ENCODE assay signal across 6 cellular contexts in the genomic region with DNA sequence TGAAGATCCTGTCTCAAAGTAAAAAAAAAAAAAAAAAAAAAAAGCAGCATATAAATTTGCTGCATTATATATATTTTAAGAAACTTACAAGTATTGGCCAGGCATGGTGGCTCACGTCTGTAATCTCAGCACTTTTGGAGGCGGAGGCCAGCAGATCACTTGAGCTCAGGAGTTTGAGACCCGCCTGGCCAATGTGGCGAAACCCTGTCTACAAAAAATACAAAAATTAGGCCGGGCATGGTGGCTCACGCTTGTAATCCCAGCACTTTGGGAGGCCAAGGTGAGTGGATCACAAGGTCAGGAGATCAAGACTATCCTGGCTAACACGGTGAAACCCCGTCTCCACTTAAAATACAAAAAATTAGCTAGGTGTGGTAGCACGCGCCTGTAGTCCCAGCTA. TPM values are rescaled to one million over a fixed set of nuclear protein-coding genes. Genes with fewer than 3 reads are reported as not detected.
A peak's percentile ranks its signal among the peaks of the same experiment; 100 is the strongest.
DNase-seq lines count a peak whose midpoint lies in the region; ATAC-seq lines count a peak whose summit lies in the region.
"Not testable (repeated sequence)": the region's sequence is repeated elsewhere in the genome, so short reads cannot be mapped to it uniquely, and the experiment has no call there.

No MANE protein-coding gene starts in this region.

- not testable (repeated sequence) for H3K18ac ChIP-seq in neuronal stem cell (ENCODE audit: low read length)

- not testable (repeated sequence) for H4K8ac ChIP-seq in neuronal stem cell (ENCODE audit: low read depth, low read length)

- not testable (repeated sequence) for H3K36me3 ChIP-seq in naive thymus-derived CD4-positive, alpha-beta T cell (ENCODE audit: control insufficient read depth in 2 of 3, insufficient read depth in 3 of 3, low read length in 3 of 3); neuronal stem cell (replicated peaks in 1 of 2; ENCODE audit: control insufficient read depth in 2 of 2, insufficient read depth in 2 of 2, low read length in 2 of 2)

- H2AK5ac ChIP-seq in neuronal stem cell (ENCODE audit: low read depth, low read length): not testable (repeated sequence)

- ATAC-seq in T-cell (replicated peaks in 1 of 4); naive thymus-derived CD4-positive, alpha-beta T cell: not testable (repeated sequence)

- WGBS in neuronal stem cell (ENCODE audit: extremely low coverage in 2 of 2, insufficient read length in 2 of 2, insufficient replicate concordance in 1 of 2), 2 donors: no CpG with 5 or more reads among the region's 10 CpGs

- not testable (repeated sequence) for H3K9ac ChIP-seq in neuronal stem cell (ENCODE audit: low read depth, low read length, poor library complexity)

- H3K9me3 ChIP-seq in naive thymus-derived CD4-positive, alpha-beta T cell (ENCODE audit: control insufficient read depth in 2 of 3, low read length in 3 of 3); neuronal stem cell (replicated peaks in 1 of 2; ENCODE audit: control insufficient read depth in 2 of 2, insufficient read depth in 1 of 2, low read depth in 1 of 2, low read length in 2 of 2): not testable (repeated sequence)

- H3K27ac Mint-ChIP-seq in T-cell: peak overlapping the region; percentile 23 to 39
- H3K27ac Mint-ChIP-seq in activated CD4-positive, alpha-beta memory T cell treated with anti-CD3 and anti-CD28 coated beads for 36 hours: peak overlapping the region; percentile 42
- H3K27ac Mint-ChIP-seq in activated naive CD8-positive, alpha-beta T cell: peak overlapping the region; percentile 22
- H3K27ac Mint-ChIP-seq in naive thymus-derived CD4-positive, alpha-beta T cell: peak overlapping the region in 5 of 9 donors; percentile 31 to 100 (median 87)
- peak overlapping the region; percentile 45 for H3K27ac Mint-ChIP-seq in stimulated activated naive CD8-positive, alpha-beta T cell treated with anti-CD3 and anti-CD28 coated beads, Interleukin-15, Interleukin-2, amounts not matched to agents 100 ng/mL and 50 ng/mL, for 24 hours

- not testable (repeated sequence) for DNase-seq in T-cell; activated CD4-positive, alpha-beta memory T cell treated with anti-CD3 and anti-CD28 coated beads for 36 hours; naive thymus-derived CD4-positive, alpha-beta T cell; neuronal stem cell (ENCODE audit: low spot score)

- not testable (repeated sequence) for H3K9me3 Mint-ChIP-seq in T-cell; activated CD4-positive, alpha-beta memory T cell treated with anti-CD3 and anti-CD28 coated beads for 36 hours; activated naive CD8-positive, alpha-beta T cell (ENCODE audit: low read depth); naive thymus-derived CD4-positive, alpha-beta T cell; stimulated activated naive CD8-positive, alpha-beta T cell treated with anti-CD3 and anti-CD28 coated beads, Interleukin-15, Interleukin-2, amounts not matched to agents 100 ng/mL and 50 ng/mL, for 24 hours

- H3K27me3 Mint-ChIP-seq in T-cell; activated CD4-positive, alpha-beta memory T cell treated with anti-CD3 and anti-CD28 coated beads for 36 hours; activated naive CD8-positive, alpha-beta T cell; naive thymus-derived CD4-positive, alpha-beta T cell; stimulated activated naive CD8-positive, alpha-beta T cell treated with anti-CD3 and anti-CD28 coated beads, Interleukin-15, Interleukin-2, amounts not matched to agents 100 ng/mL and 50 ng/mL, for 24 hours: not testable (repeated sequence)

- H3K4me3 ChIP-seq in naive thymus-derived CD4-positive, alpha-beta T cell (ENCODE audit: low read length); neuronal stem cell (ENCODE audit: low read length in 2 of 2): not testable (repeated sequence)

- not testable (repeated sequence) for H3K27me3 ChIP-seq in naive thymus-derived CD4-positive, alpha-beta T cell (ENCODE audit: control insufficient read depth in 2 of 2, insufficient read depth in 2 of 2, low read length in 2 of 2); neuronal stem cell (ENCODE audit: control insufficient read depth in 3 of 3, insufficient read depth in 3 of 3, low read depth in 1 of 3, low read length in 3 of 3)

- not testable (repeated sequence) for H3K36me3 Mint-ChIP-seq in T-cell; activated CD4-positive, alpha-beta memory T cell treated with anti-CD3 and anti-CD28 coated beads for 36 hours; activated naive CD8-positive, alpha-beta T cell; naive thymus-derived CD4-positive, alpha-beta T cell; stimulated activated naive CD8-positive, alpha-beta T cell treated with anti-CD3 and anti-CD28 coated beads, Interleukin-15, Interleukin-2, amounts not matched to agents 100 ng/mL and 50 ng/mL, for 24 hours (ENCODE audit: low read depth)

- not testable (repeated sequence) for H3K14ac ChIP-seq in neuronal stem cell (ENCODE audit: low read length)

- intact Hi-C loops in activated CD4-positive, alpha-beta memory T cell treated with anti-CD3 and anti-CD28 coated beads for 36 hours (cut with micrococcal nuclease): loop anchor here (5.0 kb wide), 1 partner anchor 1783 kb away; no protein-coding TSS in a partner anchor
- intact Hi-C loops in naive thymus-derived CD4-positive, alpha-beta T cell (cut with micrococcal nuclease): loop anchor here (5.0 to 10.0 kb wide), 9 partner anchors 72 to 1768 kb away; a partner anchor contains a TSS

- not testable (repeated sequence) for H3K4ac ChIP-seq in neuronal stem cell (ENCODE audit: low read length)

- H3K4me1 Mint-ChIP-seq in T-cell: peaks cover 25 to 28% (median 26%) of the 10 kb centered on the region in 3 donors
- peaks cover 29% of the 10 kb centered on the region for H3K4me1 Mint-ChIP-seq in activated CD4-positive, alpha-beta memory T cell treated with anti-CD3 and anti-CD28 coated beads for 36 hours (ENCODE audit: low read depth)
- H3K4me1 Mint-ChIP-seq in activated naive CD8-positive, alpha-beta T cell (ENCODE audit: low read depth): peaks cover 18% of the 10 kb centered on the region
- H3K4me1 Mint-ChIP-seq in naive thymus-derived CD4-positive, alpha-beta T cell: peaks cover 5 to 39% (median 26%) of the 10 kb centered on the region in 7 donors
- H3K4me1 Mint-ChIP-seq in stimulated activated naive CD8-positive, alpha-beta T cell treated with anti-CD3 and anti-CD28 coated beads, Interleukin-15, Interleukin-2, amounts not matched to agents 100 ng/mL and 50 ng/mL, for 24 hours (ENCODE audit: low read depth): peaks cover 32% of the 10 kb centered on the region

- H3K79me1 ChIP-seq in neuronal stem cell (ENCODE audit: low read depth, low read length): not testable (repeated sequence)

- H2BK12ac ChIP-seq in neuronal stem cell (ENCODE audit: low read length): not testable (repeated sequence)

- H4K91ac ChIP-seq in neuronal stem cell (ENCODE audit: low read depth, low read length, poor library complexity): not testable (repeated sequence)

- peak overlapping the region; percentile 13 for H2BK5ac ChIP-seq in neuronal stem cell (ENCODE audit: low read length)

- not testable (repeated sequence) for H3K4me3 Mint-ChIP-seq in T-cell; activated CD4-positive, alpha-beta memory T cell treated with anti-CD3 and anti-CD28 coated beads for 36 hours; activated naive CD8-positive, alpha-beta T cell; stimulated activated naive CD8-positive, alpha-beta T cell treated with anti-CD3 and anti-CD28 coated beads, Interleukin-15, Interleukin-2, amounts not matched to agents 100 ng/mL and 50 ng/mL, for 24 hours
- H3K4me3 Mint-ChIP-seq in naive thymus-derived CD4-positive, alpha-beta T cell: peak overlapping the region in 1 of 10 donors; percentile 26

- CTCF ChIA-PET in T-cell (lab: Charles Lee): not testable (repeated sequence)
- CTCF ChIA-PET in activated CD4-positive, alpha-beta memory T cell treated with anti-CD3 and anti-CD28 coated beads for 36 hours (lab: Charles Lee): interaction anchor here (0.7 kb wide), 1 partner anchor 73 kb away, joined by 5 read pairs; no protein-coding TSS in a partner anchor
- CTCF ChIA-PET in naive thymus-derived CD4-positive, alpha-beta T cell (lab: Charles Lee): interaction anchor here (0.7 kb wide), 1 partner anchor 179 kb away, joined by 5 read pairs; no protein-coding TSS in a partner anchor

- not testable (repeated sequence) for H3K4me2 ChIP-seq in neuronal stem cell (ENCODE audit: insufficient read depth, low read length, poor library complexity, severe bottlenecking)

- not testable (repeated sequence) for H3K27ac ChIP-seq in naive thymus-derived CD4-positive, alpha-beta T cell (ENCODE audit: low read depth, low read length); neuronal stem cell (replicated peaks; ENCODE audit: low read length)

- not testable (repeated sequence) for H2BK120ac ChIP-seq in neuronal stem cell (ENCODE audit: low read depth, low read length)

- H3K4me1 ChIP-seq in naive thymus-derived CD4-positive, alpha-beta T cell (ENCODE audit: control insufficient read depth in 2 of 2, insufficient read depth in 2 of 2, low read length in 2 of 2): peaks cover 9 to 19% of the 10 kb centered on the region in 2 donors
- H3K4me1 ChIP-seq in neuronal stem cell (ENCODE audit: control insufficient read depth in 2 of 2, insufficient read depth in 1 of 2, low read depth in 1 of 2, low read length in 2 of 2): not testable (repeated sequence)

- POLR2A ChIA-PET in T-cell (lab: Charles Lee): interaction anchor here in 1 of 2 donors (0.7 kb wide), 1 partner anchor 110 kb away, joined by 8 read pairs; no protein-coding TSS in a partner anchor
- POLR2A ChIA-PET in activated CD4-positive, alpha-beta memory T cell treated with anti-CD3 and anti-CD28 coated beads for 36 hours (lab: Charles Lee): not testable (repeated sequence)
- POLR2A ChIA-PET in naive thymus-derived CD4-positive, alpha-beta T cell (lab: Charles Lee): interaction anchor here (0.9 to 6.0 kb wide), 2 partner anchors 39 to 71 kb away, joined by 3 to 132 read pairs; no protein-coding TSS in a partner anchor

- not testable (repeated sequence) for H2BK15ac ChIP-seq in neuronal stem cell (ENCODE audit: low read length)

- not testable (repeated sequence) for H3K23ac ChIP-seq in neuronal stem cell (ENCODE audit: low read depth, low read length, poor library complexity)

- not testable (repeated sequence) for H2AFZ ChIP-seq in neuronal stem cell (ENCODE audit: low read length)

RNA-seq across cellular contexts. Expression of a gene that starts 2.9 kb away (rescaled TPM):
- 100 to 1,000 TPM in 2 of 5 donors, 10 to 100 TPM in 3; 66.4 to 107 (median 76.0) TPM for total RNA-seq in T-cell
- 10 to 100 TPM; 26.2 to 28.8 TPM for total RNA-seq in activated CD4-positive, alpha-beta memory T cell treated with anti-CD3 and anti-CD28 coated beads for 36 hours
- 100 to 1,000 TPM in 1 of 5 experiments, 10 to 100 TPM in 4; 68.6 to 100 (median 93.3) TPM for total RNA-seq in naive thymus-derived CD4-positive, alpha-beta T cell
- polyA plus RNA-seq in naive thymus-derived CD4-positive, alpha-beta T cell: 10 to 100 TPM; 38.5 to 39.5 TPM
- polyA plus RNA-seq in neuronal stem cell (2013, experiment 1 of 2): 3.1 TPM
- 3.4 TPM for polyA plus RNA-seq in neuronal stem cell (2013, experiment 2 of 2)

Comparison
In these comparisons a context has a peak if more than half of its experiments do, and no peak if none do; other contexts are left out.
1. H3K27ac Mint-ChIP-seq: peak in every context shown above with its lines; median percentile 87 in naive thymus-derived CD4-positive, alpha-beta T cell; 45 in stimulated activated naive CD8-positive, alpha-beta T cell treated with anti-CD3 and anti-CD28 coated beads, Interleukin-15, Interleukin-2, amounts not matched to agents 100 ng/mL and 50 ng/mL, for 24 hours; 42 in activated CD4-positive, alpha-beta memory T cell treated with anti-CD3 and anti-CD28 coated beads for 36 hours; 31 in T-cell; 22 in activated naive CD8-positive, alpha-beta T cell.